In the genomic region with DNA sequence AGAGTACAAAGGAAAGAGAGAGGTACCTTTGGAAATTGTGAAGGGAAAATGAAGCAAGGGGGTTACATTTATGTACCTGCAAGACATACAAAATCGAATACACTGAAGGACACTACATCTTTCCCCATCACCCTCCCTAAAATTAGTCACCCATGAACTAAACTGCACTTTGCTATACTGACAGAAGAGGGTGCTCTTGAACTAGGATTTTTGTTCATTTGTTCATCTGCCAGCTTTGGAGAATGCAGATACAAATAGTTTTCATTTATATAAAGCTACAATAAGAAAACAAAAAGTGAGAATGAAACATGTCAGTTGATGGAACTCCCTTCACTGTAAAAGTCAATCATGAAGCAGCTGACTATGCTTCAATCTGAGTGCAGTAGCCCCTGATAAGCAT, we compare ENCODE assay signal across 11 cellular contexts. TPM values are rescaled to one million over a fixed set of nuclear protein-coding genes. Genes with fewer than 3 reads are reported as not detected.
A peak's percentile ranks its signal among the peaks of the same experiment; 100 is the strongest.
DNase-seq lines count a peak whose midpoint lies in the region; ATAC-seq, FAIRE-seq and TF ChIP-seq lines count a peak whose summit lies in the region.
"Had no signal": no experiment of that assay in that cellular context is flagged by ENCODE, and none has a peak within 500 bp of the region (broad histone marks: within the 10 kb centered on the region; RNA-seq: fewer than 3 reads in every experiment).

No MANE protein-coding gene starts in this region.

- intact Hi-C loops in HepG2 (cut with micrococcal nuclease; ENCODE audit: unreplicated experiment) = no loop called here

- no peak overlapping the region for H3K27ac ChIP-seq in HepG2 (ENCODE audit: extremely low read length, insufficient read depth, low read length)

- no peak for TF ChIP-seq EP300 in HepG2 (IDR thresholded peaks at IDR 0.05; ENCODE audit: low read depth in 2 of 2, low read length in 2 of 2)
- TF ChIP-seq EP300 in HepG2 (CRISPR knock-in tag; IDR thresholded peaks at IDR 0.05; ENCODE audit: borderline replicate concordance) = no peak

- TF ChIP-seq CTCF in HepG2 (CRISPR knock-in tag; IDR thresholded peaks at IDR 0.05) = peak; percentile 6; the same call in 1 of the 2 replicates

- ATAC-seq in HepG2 = no peak
- no peak for ATAC-seq in GM19452 (IDR thresholded peaks at IDR 0.05; ENCODE audit: unreplicated experiment)
- no peak for ATAC-seq in HG03095 (IDR thresholded peaks at IDR 0.05; ENCODE audit: unreplicated experiment)

- TF ChIP-seq POLR2A in HepG2 (IDR thresholded peaks at IDR 0.05; ENCODE audit: insufficient read depth in 1 of 2, low read depth in 2 of 2, low read length in 2 of 2) = no peak

- H4K20me1 ChIP-seq in HepG2 (ENCODE audit: insufficient read depth, low read length) = no peaks in the 10 kb centered on the region

- H3K79me2 ChIP-seq in HepG2 (ENCODE audit: insufficient read depth, low read length) = no peaks in the 10 kb centered on the region

- no peak for TF ChIP-seq RAD21 in HepG2 (CRISPR knock-in tag; IDR thresholded peaks at IDR 0.05)

- POLR2A ChIA-PET in HepG2 (lab: Yijun Ruan, JAX) = no interaction called here

- no peaks in the 10 kb centered on the region for H3K27me3 ChIP-seq in HepG2 (ENCODE audit: control insufficient read depth in 1 of 2, insufficient read depth in 2 of 2, low read length in 2 of 2)

- BruUV-seq in HepG2 (replicated peaks; lab: Mats Ljungman, UMichigan) = no TSS peak

- FAIRE-seq in TTC549 (lab: Jason Lieb, UNC) (peak; percentile 23), HepG2 (lab: Jason Lieb, UNC) (no peak)

- no peak overlapping the region for H3K4me3 ChIP-seq in HepG2 (replicated peaks in 1 of 3; ENCODE audit: insufficient read depth in 1 of 3, low read depth in 2 of 3, low read length in 3 of 3)

- whole genome bisulfite sequencing in HepG2 (ENCODE audit: low lambda C conversion rate) = 63% methylated on average over 1 of the region's 1 CpG

- CTCF ChIA-PET in HepG2 (lab: Yijun Ruan, JAX; ENCODE audit: low intra/inter-chr PET ratio, low total read pairs) = no interaction called here

- no peaks in the 10 kb centered on the region for H3K4me1 ChIP-seq in HepG2 (ENCODE audit: insufficient read depth, low read length)

- H3K9ac ChIP-seq in HepG2 (ENCODE audit: insufficient read depth, low read depth, low read length) = no peak overlapping the region

- DNase-seq in Daoy (ENCODE audit: low read depth) (peak; percentile 15), HT-29 (ENCODE audit: low spot score) (peak; percentile 71), HepG2 (ENCODE audit: low spot score) (no peak), NCI-H146 treated with DMSO at 0.1 percent for 48 hours (lab: John Stamatoyannopoulos, UW; ENCODE audit: unreplicated experiment) (no peak)
- DNase-seq in stimulated activated CD4-positive, alpha-beta T cell treated with anti-CD3 and anti-CD28 coated beads, Interleukin-12 subunit alpha, Interleukin-12 subunit beta, amount 100 ng/mL, for 4 hours = no peak
- DNase-seq: activated CD4-positive, alpha-beta T cell treated with anti-CD3 and anti-CD28 coated beads, Interleukin-2, amount 50 U/mL, for 1 hour; NCI-H1436; nucleus accumbens had no signal

- peaks cover 6 to 11% of the 10 kb centered on the region in 2 experiments; a peak in 4 of 5 replicates for H3K36me3 ChIP-seq in HepG2 (replicated peaks in 1 of 2; ENCODE audit: control insufficient read depth in 1 of 2, insufficient read depth in 2 of 2, low read length in 2 of 2)

- no peaks in the 10 kb centered on the region for H3K9me3 ChIP-seq in HepG2 (ENCODE audit: low read length)

- H3K4me2 ChIP-seq in HepG2 (ENCODE audit: low read depth, low read length) = no peak overlapping the region

- H2AFZ ChIP-seq in HepG2 (ENCODE audit: low read length) = no peak overlapping the region

- in situ Hi-C loops in HepG2 (cut with HindIII; ENCODE audit: extremely low pct_ligation_motif_present, low pct_unique_long_range_greater_than_20kb) = no loop called here

TF ChIP-seq in HepG2, 621 proteins besides CTCF, POLR2A, EP300 and RAD21:
- TF ChIP-seq ZBTB21 (CRISPR knock-in tag; IDR thresholded peaks at IDR 0.05) = no peak
- no peak for TF ChIP-seq ZNF333 (CRISPR knock-in tag; IDR thresholded peaks at IDR 0.05; ENCODE audit: borderline replicate concordance)
- 0 out of 2 replicates have a peak, but pooled peaks have one; percentile 8 for TF ChIP-seq STAG1 (CRISPR knock-in tag; IDR thresholded peaks at IDR 0.05)
- TF ChIP-seq ZNF121 (CRISPR knock-in tag; IDR thresholded peaks at IDR 0.05) = no peak
- TF ChIP-seq ESRRA (CRISPR knock-in tag; IDR thresholded peaks at IDR 0.05; ENCODE audit: low read depth) = no peak

RNA-seq across cellular contexts. Expression of a gene that starts 55.7 kb away (rescaled TPM):
- 65.7 and 85.3 TPM in 2 replicates for total RNA-seq in Daoy (2014; rRNA removed; shearing (Covaris generic))
- total RNA-seq in HT-29 (2014; rRNA removed; shearing (Covaris generic)) = 45.3 and 51.3 TPM in 2 replicates
- 88.7 and 92.6 TPM in 2 replicates for total RNA-seq in HepG2 (2016; rRNA removed; fragmentation: Illumina TruSeq; extraction: Trizol)
- total RNA-seq in HepG2 (2016; cell fraction: cytosol; rRNA removed; fragmentation: Illumina TruSeq; extraction: Trizol; ENCODE audit: low read depth) = 12.6 and 13.9 TPM in 2 replicates
- total RNA-seq in HepG2 (2016; cell fraction: insoluble cytoplasmic fraction; rRNA removed; fragmentation: Illumina TruSeq; extraction: Trizol) = 86.2 and 86.5 TPM in 2 replicates
- total RNA-seq in HepG2 (2016; cell fraction: membrane; rRNA removed; fragmentation: Illumina TruSeq; extraction: Trizol) = 18.4 and 19.4 TPM in 2 replicates
- total RNA-seq in HepG2 (2016; cell fraction: nucleus; rRNA removed; fragmentation: Illumina TruSeq; extraction: Trizol) = 39.0 and 46.0 TPM in 2 replicates
- 65.7 and 84.1 TPM in 2 replicates for polyA plus RNA-seq in HepG2 (2011; rRNA removed)
- 73.5 and 80.5 TPM in 2 replicates for polyA plus RNA-seq in HepG2 (2011; cell fraction: cytosol; rRNA removed)
- polyA plus RNA-seq in HepG2 (2011; cell fraction: nucleus; rRNA removed) = 32.3 and 33.5 TPM in 2 replicates
- polyA plus RNA-seq in HepG2 (2012) = 46.3 and 51.2 TPM in 2 replicates
- 8.8 and 9.8 TPM in 2 replicates for polyA plus RNA-seq in HepG2 (2016; cell fraction: cytosol; fragmentation: Illumina TruSeq; extraction: Trizol; ENCODE audit: low read depth)
- 79.0 and 82.3 TPM in 2 replicates for polyA plus RNA-seq in HepG2 (2016; cell fraction: insoluble cytoplasmic fraction; fragmentation: Illumina TruSeq; extraction: Trizol; ENCODE audit: low read depth)
- 12.1 and 16.2 TPM in 2 replicates for polyA plus RNA-seq in HepG2 (2016; cell fraction: membrane; fragmentation: Illumina TruSeq; extraction: Trizol; ENCODE audit: low read depth)
- 48.2 and 50.0 TPM in 2 replicates for polyA plus RNA-seq in HepG2 (2016; cell fraction: nucleus; fragmentation: Illumina TruSeq; extraction: Trizol; ENCODE audit: insufficient read depth, low read depth)
- polyA minus RNA-seq in HepG2 (2011; rRNA and poly(A)+ RNA removed; ENCODE audit: low replicate concordance) = 84.6 and 96.9 TPM in 2 replicates
- 40.2 and 42.1 TPM in 2 replicates for polyA minus RNA-seq in HepG2 (2011; cell fraction: cytosol; rRNA and poly(A)+ RNA removed)
- 25.9 and 27.0 TPM in 2 replicates for polyA minus RNA-seq in HepG2 (2011; cell fraction: nucleus; rRNA and poly(A)+ RNA removed)

Comparison
In these comparisons a context has a peak if more than half of its experiments do, and no peak if none do; other contexts are left out.
1. DNase-seq: peak in Daoy (single experiment) and HT-29 (single experiment); none in HepG2 (single experiment), NCI-H146 treated with DMSO at 0.1 percent for 48 hours (single experiment) and stimulated activated CD4-positive, alpha-beta T cell treated with anti-CD3 and anti-CD28 coated beads, Interleukin-12 subunit alpha, Interleukin-12 subunit beta, amount 100 ng/mL, for 4 hours (single experiment).